Comparison of ENCODE assay signal across 35 cellular contexts in genomic region chr4:128665514-128665913, GRCh38.
"Had no signal": no experiment of that assay in that cellular context is flagged by ENCODE, and none has a peak within 500 bp of the region (broad histone marks: within the 10 kb centered on the region; RNA-seq: fewer than 3 reads in every experiment).

No MANE protein-coding gene starts in this region.

- FAIRE-seq: astrocyte, bronchial epithelial cell, colon, endometrium, endothelial cell of umbilical vein had no signal

- H3K79me2 ChIP-seq: hepatocyte had no signal

- H3K4me2 ChIP-seq: hepatocyte had no signal

- H2AFZ ChIP-seq: hepatocyte had no signal

- ATAC-seq: activated CD4-positive, CD25-positive, alpha-beta regulatory T cell treated with anti-CD3 and anti-CD28 coated beads, Interleukin-2, amount 50 U/mL, for 24 hours; activated CD8-positive, alpha-beta T cell treated with anti-CD3 and anti-CD28 coated beads for 36 hours; activated T-cell treated with anti-CD3 and anti-CD28 coated beads, Interleukin-2, amount 50 U/mL, for 4 hours; activated T-helper 17 cell treated with anti-CD3 and anti-CD28 coated beads, Interleukin-2, amount 50 U/mL, for 72 hours; effector memory CD8-positive, alpha-beta T cell; foreskin keratinocyte; heart right ventricle; T-helper 17 cell had no signal

- DNase-seq: activated B cell treated with CpG ODN at 0.5 μM for 24 hours; activated CD4-positive, alpha-beta T cell treated with anti-CD3 and anti-CD28 coated beads for 48 hours; activated CD4-positive, alpha-beta T cell treated with anti-CD3 and anti-CD28 coated beads, Interleukin-2, amount 50 U/mL, for 1 hour; activated CD4-positive, alpha-beta T cell treated with anti-CD3 and anti-CD28 coated beads, Interleukin-2, amount 50 U/mL, for 48 hours; activated CD8-positive, alpha-beta memory T cell treated with anti-CD3 and anti-CD28 coated beads for 24 hours; activated CD8-positive, alpha-beta T cell treated with anti-CD3 and anti-CD28 coated beads for 36 hours; activated effector memory CD4-positive, alpha-beta T cell treated with Interleukin-2 at 50 U/mL for 16 hours; activated gamma-delta T cell treated with Interleukin-2 at 50 U/mL for 16 hours; activated naive CD4-positive, alpha-beta T cell treated with anti-CD3 and anti-CD28 coated beads, Interleukin-2, amount 50 U/mL, for 16 hours; activated naive CD4-positive, alpha-beta T cell treated with Interleukin-2 at 50 U/mL for 16 hours; activated T-cell treated with anti-CD3 and anti-CD28 coated beads, Interleukin-2, amount 50 U/mL, for 4 hours; amniotic stem cell; anterior cingulate cortex; brain microvascular endothelial cell; cortex of kidney; dermis blood vessel endothelial cell; effector CD4-positive, alpha-beta T cell; effector memory CD8-positive, alpha-beta T cell; esophagus squamous epithelium; foreskin keratinocyte; heart right ventricle; T-helper 1 cell; T-helper 17 cell; T1000; WERI-Rb-1 had no signal

- H3K36me3 ChIP-seq: brain microvascular endothelial cell, esophagus squamous epithelium, gastrocnemius medialis, heart right ventricle, WERI-Rb-1 had no signal

- H3K4me3 ChIP-seq: esophagus squamous epithelium, gastrocnemius medialis, heart right ventricle, hepatocyte had no signal

- H3K9me3 ChIP-seq: esophagus squamous epithelium, gastrocnemius medialis had no signal

- H3K4me1 ChIP-seq: foreskin keratinocyte had no signal

- H3K27me3 ChIP-seq: brain microvascular endothelial cell, esophagus squamous epithelium, gastrocnemius medialis, heart right ventricle, hepatocyte had no signal

- H3K27ac ChIP-seq: brain microvascular endothelial cell, epithelial cell of prostate, esophagus squamous epithelium, foreskin keratinocyte, gastrocnemius medialis, heart right ventricle, hepatocyte, WERI-Rb-1 had no signal
